Comparison of ENCODE assay signal across 25 cellular contexts in genomic region chr5:77758141-77758938, GRCh38.
"Had no signal": no experiment of that assay in that cellular context is flagged by ENCODE, and none has a peak within 500 bp of the region (broad histone marks: within the 10 kb centered on the region; RNA-seq: fewer than 3 reads in every experiment).

No MANE protein-coding gene starts in this region.

- H3K4me3 Mint-ChIP-seq: activated naive CD8-positive, alpha-beta T cell treated with anti-CD3 and anti-CD28 coated beads, Interleukin-2, amount 50 U/mL, for 24 hours; dendritic cell treated with granulocyte-macrophage colony-stimulating factor and Interleukin-4, amounts not matched to agents 40 ng/mL and 50 ng/mL, for 4 days; immature natural killer cell; memory B cell had no signal

- H3K36me3 ChIP-seq: thyroid gland had no signal

- H3K27me3 ChIP-seq: body of pancreas, hepatocyte, thyroid gland had no signal

- H3K4me3 ChIP-seq: body of pancreas, hepatocyte, mucosa of descending colon, thyroid gland had no signal

- DNase-seq: activated CD4-positive, alpha-beta T cell treated with anti-CD3 and anti-CD28 coated beads for 4 hours; activated CD4-positive, alpha-beta T cell treated with anti-CD3 and anti-CD28 coated beads, Interleukin-2, amount 50 U/mL, for 48 hours; activated CD4-positive, CD25-positive, alpha-beta regulatory T cell; activated effector memory CD4-positive, alpha-beta T cell treated with anti-CD3 and anti-CD28 coated beads, Interleukin-2, amount 50 U/mL, for 16 hours; activated naive CD4-positive, alpha-beta T cell treated with anti-CD3 and anti-CD28 coated beads, Interleukin-2, amount 50 U/mL, for 16 hours; activated naive CD8-positive, alpha-beta T cell treated with anti-CD3 and anti-CD28 coated beads, Interleukin-2, amount 50 U/mL, for 24 hours; anterior cingulate cortex; body of pancreas; caudate nucleus; effector CD4-positive, alpha-beta T cell; foreskin melanocyte; glutamatergic neuron; immature natural killer cell; left ventricle myocardium superior; mucosa of descending colon; stimulated activated CD4-positive, alpha-beta T cell treated with anti-CD3 and anti-CD28 coated beads, Interleukin-4, amount 100 ng/mL, for 4 hours; stimulated activated naive CD8-positive, alpha-beta T cell treated with anti-CD3 and anti-CD28 coated beads, Interleukin-15, Interleukin-2, amounts not matched to agents 100 U/mL and 50 U/mL, for 24 hours; T-helper 9 cell; thyroid gland had no signal

- ATAC-seq: activated naive CD8-positive, alpha-beta T cell treated with anti-CD3 and anti-CD28 coated beads, Interleukin-2, amount 50 U/mL, for 24 hours; body of pancreas; esophagus mucosa; left ventricle myocardium superior; mucosa of descending colon; stimulated activated naive CD8-positive, alpha-beta T cell treated with anti-CD3 and anti-CD28 coated beads, Interleukin-15, Interleukin-2, amounts not matched to agents 100 U/mL and 50 U/mL, for 24 hours had no signal

- FAIRE-seq: urothelium cell line had no signal

- H3K27ac ChIP-seq: hepatocyte, thyroid gland had no signal

- H3K27ac Mint-ChIP-seq: activated naive CD8-positive, alpha-beta T cell treated with anti-CD3 and anti-CD28 coated beads, Interleukin-2, amount 50 U/mL, for 24 hours; dendritic cell treated with granulocyte-macrophage colony-stimulating factor and Interleukin-4, amounts not matched to agents 40 ng/mL and 50 ng/mL, for 4 days; memory B cell; progenitor cell of endocrine pancreas had no signal

- H3K9me3 Mint-ChIP-seq: dendritic cell treated with granulocyte-macrophage colony-stimulating factor and Interleukin-4, amounts not matched to agents 40 ng/mL and 50 ng/mL, for 4 days; immature natural killer cell; memory B cell had no signal

- H3K9me3 ChIP-seq: body of pancreas, mucosa of descending colon, thyroid gland had no signal

- H3K27me3 Mint-ChIP-seq: activated naive CD8-positive, alpha-beta T cell treated with anti-CD3 and anti-CD28 coated beads, Interleukin-2, amount 50 U/mL, for 24 hours; dendritic cell treated with granulocyte-macrophage colony-stimulating factor and Interleukin-4, amounts not matched to agents 40 ng/mL and 50 ng/mL, for 4 days; memory B cell; progenitor cell of endocrine pancreas had no signal
